8 cellular contexts compared by ENCODE assay signal in the genomic region with DNA sequence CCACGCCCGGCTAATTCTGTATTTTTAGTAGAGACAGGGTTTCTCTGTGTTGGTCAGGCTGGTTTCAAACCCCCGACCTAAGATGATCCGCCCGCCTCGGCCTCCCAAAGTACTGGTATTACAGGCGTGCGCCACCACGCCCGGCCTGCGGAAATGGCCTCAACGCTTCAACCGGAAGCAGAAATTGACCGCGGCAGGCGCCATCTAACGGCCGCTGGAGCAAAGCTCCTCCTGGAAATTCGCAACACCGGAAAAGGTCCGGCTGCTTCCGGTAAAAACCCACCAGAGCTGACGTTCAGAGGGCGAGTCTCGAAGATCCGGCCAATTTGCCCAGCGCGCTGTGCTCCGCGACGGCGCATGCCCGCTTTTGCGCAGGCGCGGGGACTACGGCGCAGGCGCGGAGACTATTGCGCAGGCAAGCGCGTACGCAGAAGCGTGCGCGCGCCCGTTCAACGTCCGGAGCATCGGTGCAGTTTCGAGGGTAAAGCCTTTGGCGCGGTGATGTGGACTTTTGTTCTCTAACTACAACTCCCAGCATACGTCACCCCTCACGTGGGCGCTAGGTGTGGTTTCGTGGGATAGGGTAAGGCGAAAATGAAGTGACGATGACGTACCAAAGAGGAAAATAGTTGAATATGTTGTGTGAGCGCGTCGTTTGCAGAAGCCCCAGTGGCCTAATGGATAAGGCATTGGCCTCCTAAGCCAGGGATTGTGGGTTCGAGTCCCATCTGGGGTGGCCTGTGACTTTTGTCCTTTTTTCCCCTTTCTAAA. TPM values are rescaled to one million over a fixed set of nuclear protein-coding genes. Genes with fewer than 3 reads are reported as not detected.
DNase-seq lines count a peak whose midpoint lies in the region; ATAC-seq and TF ChIP-seq lines count a peak whose summit lies in the region.

No MANE protein-coding gene starts in this region.

- peak; percentile 68 to 72 for TF ChIP-seq RAD21 in liver (IDR thresholded peaks at IDR 0.05)

- peak overlapping the region; percentile 94 for H3K4me3 Mint-ChIP-seq in CD4-positive, alpha-beta T cell

- H3K27me3 Mint-ChIP-seq in CD4-positive, alpha-beta T cell: peaks cover 8% of the 10 kb centered on the region

- no peaks in the 10 kb centered on the region for H3K27me3 ChIP-seq in CD4-positive, alpha-beta T cell (ENCODE audit: control insufficient read depth, insufficient read depth, low read length)
- H3K27me3 ChIP-seq in liver (ENCODE audit: control insufficient read depth in 4 of 4, insufficient read depth in 4 of 4, low read length in 3 of 4): no peaks in the 10 kb centered on the region

- H3K4me1 Mint-ChIP-seq in CD4-positive, alpha-beta T cell (ENCODE audit: low read depth): peaks cover 43% of the 10 kb centered on the region

- peaks cover 4% of the 10 kb centered on the region for H3K9me3 Mint-ChIP-seq in CD4-positive, alpha-beta T cell

- peak overlapping the region; percentile 96 to 100 for H3K9ac ChIP-seq in liver (ENCODE audit: low read depth in 1 of 2, low read length in 2 of 2)

- peaks cover 31% of the 10 kb centered on the region for H3K36me3 Mint-ChIP-seq in CD4-positive, alpha-beta T cell (ENCODE audit: low read depth)

- TF ChIP-seq CTCF in CD4-positive, alpha-beta T cell (IDR thresholded peaks at IDR 0.05): peak; percentile 43
- TF ChIP-seq CTCF in liver (IDR thresholded peaks at IDR 0.05; ENCODE audit: low read depth, low read length, missing input control): peak; percentile 77

- peak; percentile 95 to 99 (median 96) for DNase-seq in CD4-positive, alpha-beta T cell
- DNase-seq in NCI-H774 (lab: John Stamatoyannopoulos, UW) (peak; percentile 97), dermis microvascular lymphatic vessel endothelial cell (ENCODE audit: low read depth in 2 of 2) (peak; percentile 99)
- peak; percentile 99 for DNase-seq in activated CD4-positive, alpha-beta T cell treated with anti-CD3 and anti-CD28 coated beads, Interleukin-2, amount 50 U/mL, for 48 hours
- DNase-seq in stimulated activated CD4-positive, alpha-beta T cell treated with anti-CD3 and anti-CD28 coated beads, Interleukin-4, amount 100 ng/mL, for 1 hour: peak; percentile 95

- POLR2A ChIA-PET in CD4-positive, alpha-beta T cell (lab: Charles Lee): interaction anchor here (0.6 to 10.5 kb wide), 11 partner anchors 11 to 838 kb away, joined by 3 to 166 read pairs (median 3); a partner anchor contains a TSS

- peak overlapping the region; percentile 99 for H3K27ac Mint-ChIP-seq in CD4-positive, alpha-beta T cell

- intact Hi-C loops in CD4-positive, alpha-beta T cell (cut with DNase I, micrococcal nuclease): loop anchor here (1.0 to 10.0 kb wide), 5 partner anchors 20 to 588 kb away; a partner anchor contains a TSS

- peak; percentile 82 for ATAC-seq in CD4-positive, alpha-beta T cell (ENCODE audit: poor library complexity)
- ATAC-seq in GM19452 (IDR thresholded peaks at IDR 0.05; ENCODE audit: unreplicated experiment) (peak; percentile 84), HG03575 (IDR thresholded peaks at IDR 0.05; ENCODE audit: extremely low read depth, insufficient number of reproducible peaks, low FRiP score, unreplicated experiment) (peak; percentile 85)

- CTCF ChIA-PET in CD4-positive, alpha-beta T cell (lab: Charles Lee): interaction anchor here (0.8 to 1.6 kb wide), 2 partner anchors 20 to 94 kb away, joined by 4 read pairs; a partner anchor contains a TSS

- H3K4me1 ChIP-seq in liver (ENCODE audit: control insufficient read depth in 4 of 4, insufficient read depth in 4 of 4, low read length in 3 of 4): peaks cover 0 to 12% (median 6%) of the 10 kb centered on the region in 4 donors

- no peaks in the 10 kb centered on the region for H3K9me3 ChIP-seq in CD4-positive, alpha-beta T cell (ENCODE audit: control insufficient read depth, low read length)
- no peaks in the 10 kb centered on the region for H3K9me3 ChIP-seq in liver (ENCODE audit: control insufficient read depth in 4 of 4, low read length in 3 of 4)

- peak overlapping the region; percentile 99 for H3K27ac ChIP-seq in CD4-positive, alpha-beta T cell (ENCODE audit: low read depth, low read length)
- H3K27ac ChIP-seq in liver (ENCODE audit: low read depth in 1 of 2, low read length in 2 of 2): peak overlapping the region; percentile 100

- 2% methylated on average over 66 of the region's 66 CpGs for WGBS in liver

- H3K36me3 ChIP-seq in liver (ENCODE audit: control insufficient read depth in 4 of 4, insufficient read depth in 3 of 4, low read depth in 1 of 4, low read length in 3 of 4): peaks cover 0 to 2% (median 0%) of the 10 kb centered on the region in 4 donors

- peak overlapping the region; percentile 73 to 90 (median 88) for H3K4me3 ChIP-seq in liver (ENCODE audit: low read depth in 1 of 3, low read length in 3 of 3)

TF ChIP-seq in liver, 16 proteins besides CTCF, POLR2A, EP300 and RAD21:
- peak; percentile 62 for TF ChIP-seq FOXA1 (IDR thresholded peaks at IDR 0.05)
- peak; percentile 50 to 56 for TF ChIP-seq RXRA (IDR thresholded peaks at IDR 0.05)
- peak; percentile 90 for TF ChIP-seq YY1 (IDR thresholded peaks at IDR 0.05)
- TF ChIP-seq, protein P1, sequence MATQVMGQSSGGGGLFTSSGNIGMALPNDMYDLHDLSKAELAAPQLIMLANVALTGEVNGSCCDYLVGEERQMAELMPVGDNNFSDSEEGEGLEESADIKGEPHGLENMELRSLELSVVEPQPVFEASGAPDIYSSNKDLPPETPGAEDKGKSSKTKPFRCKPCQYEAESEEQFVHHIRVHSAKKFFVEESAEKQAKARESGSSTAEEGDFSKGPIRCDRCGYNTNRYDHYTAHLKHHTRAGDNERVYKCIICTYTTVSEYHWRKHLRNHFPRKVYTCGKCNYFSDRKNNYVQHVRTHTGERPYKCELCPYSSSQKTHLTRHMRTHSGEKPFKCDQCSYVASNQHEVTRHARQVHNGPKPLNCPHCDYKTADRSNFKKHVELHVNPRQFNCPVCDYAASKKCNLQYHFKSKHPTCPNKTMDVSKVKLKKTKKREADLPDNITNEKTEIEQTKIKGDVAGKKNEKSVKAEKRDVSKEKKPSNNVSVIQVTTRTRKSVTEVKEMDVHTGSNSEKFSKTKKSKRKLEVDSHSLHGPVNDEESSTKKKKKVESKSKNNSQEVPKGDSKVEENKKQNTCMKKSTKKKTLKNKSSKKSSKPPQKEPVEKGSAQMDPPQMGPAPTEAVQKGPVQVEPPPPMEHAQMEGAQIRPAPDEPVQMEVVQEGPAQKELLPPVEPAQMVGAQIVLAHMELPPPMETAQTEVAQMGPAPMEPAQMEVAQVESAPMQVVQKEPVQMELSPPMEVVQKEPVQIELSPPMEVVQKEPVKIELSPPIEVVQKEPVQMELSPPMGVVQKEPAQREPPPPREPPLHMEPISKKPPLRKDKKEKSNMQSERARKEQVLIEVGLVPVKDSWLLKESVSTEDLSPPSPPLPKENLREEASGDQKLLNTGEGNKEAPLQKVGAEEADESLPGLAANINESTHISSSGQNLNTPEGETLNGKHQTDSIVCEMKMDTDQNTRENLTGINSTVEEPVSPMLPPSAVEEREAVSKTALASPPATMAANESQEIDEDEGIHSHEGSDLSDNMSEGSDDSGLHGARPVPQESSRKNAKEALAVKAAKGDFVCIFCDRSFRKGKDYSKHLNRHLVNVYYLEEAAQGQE (IDR thresholded peaks at IDR 0.05): peak; percentile 64
- TF ChIP-seq, protein P2, sequence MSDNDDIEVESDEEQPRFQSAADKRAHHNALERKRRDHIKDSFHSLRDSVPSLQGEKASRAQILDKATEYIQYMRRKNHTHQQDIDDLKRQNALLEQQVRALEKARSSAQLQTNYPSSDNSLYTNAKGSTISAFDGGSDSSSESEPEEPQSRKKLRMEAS (IDR thresholded peaks at IDR 0.05): no peak
- peak; percentile 35 for TF ChIP-seq NR2F2 (IDR thresholded peaks at IDR 0.05)
- peak; percentile 49 for TF ChIP-seq HNF4G (IDR thresholded peaks at IDR 0.05)
- TF ChIP-seq, protein P3, sequence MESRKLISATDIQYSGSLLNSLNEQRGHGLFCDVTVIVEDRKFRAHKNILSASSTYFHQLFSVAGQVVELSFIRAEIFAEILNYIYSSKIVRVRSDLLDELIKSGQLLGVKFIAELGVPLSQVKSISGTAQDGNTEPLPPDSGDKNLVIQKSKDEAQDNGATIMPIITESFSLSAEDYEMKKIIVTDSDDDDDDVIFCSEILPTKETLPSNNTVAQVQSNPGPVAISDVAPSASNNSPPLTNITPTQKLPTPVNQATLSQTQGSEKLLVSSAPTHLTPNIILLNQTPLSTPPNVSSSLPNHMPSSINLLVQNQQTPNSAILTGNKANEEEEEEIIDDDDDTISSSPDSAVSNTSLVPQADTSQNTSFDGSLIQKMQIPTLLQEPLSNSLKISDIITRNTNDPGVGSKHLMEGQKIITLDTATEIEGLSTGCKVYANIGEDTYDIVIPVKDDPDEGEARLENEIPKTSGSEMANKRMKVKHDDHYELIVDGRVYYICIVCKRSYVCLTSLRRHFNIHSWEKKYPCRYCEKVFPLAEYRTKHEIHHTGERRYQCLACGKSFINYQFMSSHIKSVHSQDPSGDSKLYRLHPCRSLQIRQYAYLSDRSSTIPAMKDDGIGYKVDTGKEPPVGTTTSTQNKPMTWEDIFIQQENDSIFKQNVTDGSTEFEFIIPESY (IDR thresholded peaks at IDR 0.05): peak; percentile 93
- peak; percentile 94 to 98 for TF ChIP-seq GABPA (IDR thresholded peaks at IDR 0.05 in 1 of 2, conservative IDR thresholded peaks at IDR 0.05 in 1 of 2)
- peak; percentile 88 to 93 for TF ChIP-seq JUND (IDR thresholded peaks at IDR 0.05)
- peak; percentile 88 for TF ChIP-seq SP1 (IDR thresholded peaks at IDR 0.05)
- peak; percentile 85 for TF ChIP-seq HNF4A (conservative IDR thresholded peaks at IDR 0.05)
- TF ChIP-seq, protein P4, sequence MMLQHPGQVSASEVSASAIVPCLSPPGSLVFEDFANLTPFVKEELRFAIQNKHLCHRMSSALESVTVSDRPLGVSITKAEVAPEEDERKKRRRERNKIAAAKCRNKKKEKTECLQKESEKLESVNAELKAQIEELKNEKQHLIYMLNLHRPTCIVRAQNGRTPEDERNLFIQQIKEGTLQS (IDR thresholded peaks at IDR 0.05): peak; percentile 100
- peak; percentile 45 for TF ChIP-seq FOXA2 (IDR thresholded peaks at IDR 0.05)
- peak; percentile 41 for TF ChIP-seq TAF1 (conservative IDR thresholded peaks at IDR 0.05)
- peak; percentile 82 to 88 for TF ChIP-seq EGR1 (IDR thresholded peaks at IDR 0.05; ENCODE audit: low read depth in 2 of 2)

RNA-seq across cellular contexts. Expression of a gene that starts 0.9 kb away (rescaled TPM):
- total RNA-seq in CD4-positive, alpha-beta T cell: 1 to 10 TPM in 1 of 2 experiments, under 1 TPM in 1; 0.89 to 1.2 TPM
- total RNA-seq in dermis microvascular lymphatic vessel endothelial cell (8.9 and 16.6 TPM in 2 replicates), liver (10 to 100 TPM in 1 of 2 donors, 1 to 10 TPM in 1; 5.5 to 11.1 TPM)
- 10 to 100 TPM; 10.0 to 76.3 TPM for polyA plus RNA-seq in liver

RNA-seq across cellular contexts. Expression of a gene that starts 19.5 kb away (rescaled TPM):
- 100 to 1,000 TPM; 177 to 194 TPM for total RNA-seq in CD4-positive, alpha-beta T cell
- total RNA-seq in dermis microvascular lymphatic vessel endothelial cell (27.3 and 27.8 TPM in 2 replicates), liver (10 to 100 TPM; 28.2 to 38.9 TPM)
- polyA plus RNA-seq in liver: 10 to 100 TPM; 16.2 to 17.5 TPM

Comparison
In these comparisons a context has a peak if more than half of its experiments do, and no peak if none do; other contexts are left out.
1. Peak in every context shown above with its lines: DNase-seq, ATAC-seq, H3K4me3 ChIP-seq and H3K27ac ChIP-seq.